Comparison of ENCODE assay signal across 8 cellular contexts in the genomic region with DNA sequence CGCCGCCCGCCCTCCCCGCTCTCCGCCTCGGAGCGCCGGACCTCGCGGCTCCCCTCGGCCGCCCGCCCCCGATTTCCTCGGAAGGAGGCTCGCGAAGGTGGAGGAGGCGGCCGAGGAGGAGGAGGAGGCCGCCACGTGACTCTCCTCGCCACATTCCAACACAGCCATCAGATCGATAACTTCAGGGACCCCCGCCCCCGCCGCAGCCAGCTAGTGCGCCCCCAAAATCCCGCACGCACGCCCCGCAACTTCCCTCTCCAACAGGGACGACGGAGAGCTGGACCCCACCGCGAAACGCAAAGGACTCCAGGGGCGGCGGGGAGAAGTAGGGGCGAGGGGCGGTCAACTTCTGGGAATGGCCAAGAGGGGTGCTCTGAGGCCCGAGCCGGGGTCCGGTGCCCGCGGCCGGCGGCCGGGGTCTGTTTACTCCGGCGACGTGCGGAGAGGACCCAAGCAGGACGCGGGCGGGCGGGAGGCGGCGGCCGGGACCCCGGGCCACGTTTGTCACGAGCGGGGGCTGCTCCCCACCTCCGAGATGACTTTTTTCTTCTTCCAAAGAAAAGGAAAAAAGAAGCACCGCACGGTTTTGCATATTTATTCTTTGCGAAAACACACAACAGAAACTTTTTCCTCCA. TPM values are rescaled to one million over a fixed set of nuclear protein-coding genes. Genes with fewer than 3 reads are reported as not detected.
DNase-seq lines count a peak whose midpoint lies in the region; ATAC-seq and TF ChIP-seq lines count a peak whose summit lies in the region.

No MANE protein-coding gene starts in this region.

- no peaks in the 10 kb centered on the region for H3K36me3 Mint-ChIP-seq in type B pancreatic cell

- H2BK15ac ChIP-seq in mesenchymal stem cell (ENCODE audit: low read depth, poor library complexity, severe bottlenecking): peak overlapping the region; percentile 98

- H3K9me3 ChIP-seq in mesenchymal stem cell (ENCODE audit: control insufficient read depth, low read length): no peaks in the 10 kb centered on the region

- peaks cover 32% of the 10 kb centered on the region for H3K4me1 Mint-ChIP-seq in type B pancreatic cell (ENCODE audit: unreplicated experiment)

- in situ Hi-C loops in KBM-7 (cut with MboI; ENCODE audit: low pct_unique_long_range_greater_than_20kb, low sequenced_read_pairs): no loop called here

- peaks cover 66% of the 10 kb centered on the region for H3K27me3 Mint-ChIP-seq in type B pancreatic cell

- H2BK120ac ChIP-seq in mesenchymal stem cell (ENCODE audit: low read depth, low read length): peak overlapping the region; percentile 97

- peak overlapping the region; percentile 78 for H3K4me2 ChIP-seq in mesenchymal stem cell (ENCODE audit: low read length, poor library complexity, severe bottlenecking)

- H3K18ac ChIP-seq in mesenchymal stem cell (ENCODE audit: low read depth in 1 of 2, low read length in 2 of 2): peak overlapping the region; percentile 71 to 93

- peak overlapping the region; percentile 99 for H3K9ac ChIP-seq in mesenchymal stem cell (ENCODE audit: low read length)

- H2AK5ac ChIP-seq in mesenchymal stem cell (ENCODE audit: low read length, severe bottlenecking): no peak overlapping the region

- H3K4me3 Mint-ChIP-seq in type B pancreatic cell: peak overlapping the region; percentile 96

- peak overlapping the region in 1 of 2 experiments; percentile 42 for H2BK12ac ChIP-seq in mesenchymal stem cell (ENCODE audit: low read length in 2 of 2)

- peak overlapping the region; percentile 91 for H3K27ac Mint-ChIP-seq in type B pancreatic cell

- H3K4me1 ChIP-seq in mesenchymal stem cell (ENCODE audit: control insufficient read depth, insufficient read depth, low read depth, low read length) (peaks cover 1% of the 10 kb centered on the region), foreskin keratinocyte (no peaks in the 10 kb centered on the region)

- H3K4me3 ChIP-seq in choroid plexus epithelial cell (ENCODE audit: low read depth, low read length) (peak overlapping the region; percentile 78), mesenchymal stem cell (ENCODE audit: insufficient read depth in 1 of 2, low read depth in 1 of 2, low read length in 2 of 2) (peak overlapping the region; percentile 93 to 94)

- DNase-seq in AG20443 (ENCODE audit: low spot score) (peak; percentile 21), KBM-7 (peak; percentile 35), choroid plexus epithelial cell (ENCODE audit: low read depth) (no peak), mesenchymal stem cell (peak; percentile 32), type B pancreatic cell (ENCODE audit: extremely low spot score, unreplicated experiment) (peak; percentile 75), SIG-M5 (lab: John Stamatoyannopoulos, UW) (no peak), foreskin keratinocyte (no peak), NCI-H1694 (lab: John Stamatoyannopoulos, UW) (no peak)

- H3K27ac ChIP-seq in mesenchymal stem cell (ENCODE audit: low read length, poor library complexity, severe bottlenecking): peak overlapping the region; percentile 99
- H3K27ac ChIP-seq in foreskin keratinocyte: no peak overlapping the region

- peak overlapping the region; percentile 57 to 97 for H3K14ac ChIP-seq in mesenchymal stem cell (ENCODE audit: low read length in 2 of 2)

- ATAC-seq in foreskin keratinocyte: no peak

- H3K27me3 ChIP-seq in mesenchymal stem cell (ENCODE audit: control insufficient read depth in 1 of 2, insufficient read depth in 1 of 2, low read length in 2 of 2): no peaks in the 10 kb centered on the region
- peaks cover 92% of the 10 kb centered on the region for H3K27me3 ChIP-seq in foreskin keratinocyte

- peaks cover 2% of the 10 kb centered on the region for H3K79me1 ChIP-seq in mesenchymal stem cell (replicated peaks; ENCODE audit: low read length, poor library complexity, severe bottlenecking)

- no peak overlapping the region for H2AFZ ChIP-seq in mesenchymal stem cell (ENCODE audit: low read depth, low read length)

- WGBS in mesenchymal stem cell: under 1% methylated on average over 43 of the region's 67 CpGs

- H4K91ac ChIP-seq in mesenchymal stem cell (ENCODE audit: low read length): peak overlapping the region; percentile 95

- H2BK5ac ChIP-seq in mesenchymal stem cell (ENCODE audit: low read depth, low read length, poor library complexity, severe bottlenecking): peak overlapping the region; percentile 90

- H3K9me3 Mint-ChIP-seq in type B pancreatic cell: no peaks in the 10 kb centered on the region

- TF ChIP-seq CTCF in choroid plexus epithelial cell (conservative IDR thresholded peaks at IDR 0.05; ENCODE audit: low read depth, low read length) (no peak), type B pancreatic cell (conservative IDR thresholded peaks at IDR 0.05) (no peak), foreskin keratinocyte (conservative IDR thresholded peaks at IDR 0.05) (no peak)

- H3K23ac ChIP-seq in mesenchymal stem cell (ENCODE audit: low read length in 2 of 2): peak overlapping the region in 1 of 2 experiments; percentile 96

- peak overlapping the region; percentile 82 for H4K8ac ChIP-seq in mesenchymal stem cell (ENCODE audit: low read length)

- peak overlapping the region; percentile 81 to 99 for H3K4ac ChIP-seq in mesenchymal stem cell (ENCODE audit: low read depth in 1 of 2, low read length in 2 of 2)

- no peaks in the 10 kb centered on the region for H3K36me3 ChIP-seq in mesenchymal stem cell (ENCODE audit: control insufficient read depth in 1 of 2, insufficient read depth in 2 of 2, low read depth in 1 of 2, low read length in 2 of 2)

RNA-seq across cellular contexts. Expression of a gene that starts 1.9 kb away (rescaled TPM):
- 21.6 TPM for polyA plus RNA-seq in mesenchymal stem cell (2013, experiment 1 of 2)
- polyA plus RNA-seq in mesenchymal stem cell (2013, experiment 2 of 2): 22.0 TPM
- 5.3 and 75.1 TPM in 2 replicates for total RNA-seq in type B pancreatic cell (ENCODE audit: low replicate concordance)
- total RNA-seq in foreskin keratinocyte: 0.10 TPM in 1 of 2 replicates, not detected in the other
- not detected in 2 replicates for polyA plus RNA-seq in foreskin keratinocyte

Comparison
In these comparisons a context has a peak if more than half of its experiments do, and no peak if none do; other contexts are left out.
1. DNase-seq: peak in AG20443 (single experiment), KBM-7 (single experiment), mesenchymal stem cell (single experiment) and type B pancreatic cell (single experiment); none in choroid plexus epithelial cell (single experiment), SIG-M5 (single experiment), foreskin keratinocyte (0 of 2) and NCI-H1694 (single experiment).